15 cellular contexts compared by ENCODE assay signal in the genomic region with DNA sequence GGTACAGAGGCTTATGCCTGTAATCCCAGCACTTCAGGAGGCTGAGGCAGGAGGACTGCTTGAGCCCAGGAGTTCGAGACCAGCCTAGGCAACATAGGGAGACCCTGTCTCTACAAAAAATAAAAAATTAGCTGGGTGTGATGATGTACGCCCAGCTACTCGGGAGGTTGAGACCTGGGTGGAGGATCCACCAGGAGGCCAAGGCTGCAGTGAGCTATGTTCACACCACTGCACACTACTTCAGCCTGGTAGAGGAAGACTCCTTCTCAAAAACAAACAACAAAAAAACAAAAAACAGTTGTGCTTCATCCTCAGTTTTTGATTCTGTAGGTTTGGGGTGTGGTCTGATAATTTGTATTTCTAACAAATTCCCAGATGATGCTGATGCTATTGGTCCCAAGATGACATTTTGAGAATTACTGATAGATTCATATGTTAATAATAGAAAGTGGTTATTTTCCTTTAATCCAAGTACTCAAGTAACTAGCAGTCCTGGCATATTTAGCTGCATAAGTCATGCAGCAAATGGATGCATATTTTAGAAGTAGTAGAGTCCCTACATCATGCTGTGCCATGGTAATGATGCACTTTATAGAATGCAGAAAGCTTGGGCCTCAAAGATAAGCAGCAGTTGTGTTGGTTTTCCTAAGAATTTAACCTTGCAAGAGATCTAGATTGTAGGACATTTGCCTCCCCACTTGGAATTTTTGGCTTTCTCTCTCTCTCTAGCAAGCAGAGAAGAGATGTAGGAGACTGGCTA.
"Had no signal": no experiment of that assay in that cellular context is flagged by ENCODE, and none has a peak within 500 bp of the region (broad histone marks: within the 10 kb centered on the region; RNA-seq: fewer than 3 reads in every experiment).

No MANE protein-coding gene starts in this region.

- H3K9ac ChIP-seq: parathyroid adenoma had no signal

- H3K27ac Mint-ChIP-seq: activated naive CD4-positive, alpha-beta T cell treated with anti-CD3 and anti-CD28 coated beads for 36 hours; activated T-helper 1 cell treated with anti-CD3 and anti-CD28 coated beads, Interleukin-12 subunit alpha, Interleukin-12 subunit beta, Interleukin-2, Interleukin-4 antibody, amounts not matched to agents 30 ng/mL and 10 ng/mL and 1 ng/mL, durations not matched to agents 14 hours and 24 hours and 36 hours; natural killer cell; stimulated activated naive B cell treated with anti-CD40 and anti-IgM and Interleukin-4, amounts not matched to agents 10 μg/mL and 1 μg/mL and 100 μg/mL, for 72 hours had no signal

- H3K4me3 ChIP-seq: tibial artery, uterus had no signal

- H3K4me3 Mint-ChIP-seq: activated naive CD4-positive, alpha-beta T cell treated with anti-CD3 and anti-CD28 coated beads for 36 hours; activated T-helper 1 cell treated with anti-CD3 and anti-CD28 coated beads, Interleukin-12 subunit alpha, Interleukin-12 subunit beta, Interleukin-2, Interleukin-4 antibody, amounts not matched to agents 30 ng/mL and 10 ng/mL and 1 ng/mL, durations not matched to agents 14 hours and 24 hours and 36 hours; natural killer cell; stimulated activated naive B cell treated with anti-CD40 and anti-IgM and Interleukin-4, amounts not matched to agents 10 μg/mL and 1 μg/mL and 100 μg/mL, for 72 hours had no signal

- H3K27me3 Mint-ChIP-seq: stimulated activated naive B cell treated with anti-CD40 and anti-IgM and Interleukin-4, amounts not matched to agents 10 μg/mL and 1 μg/mL and 100 μg/mL, for 72 hours had no signal

- H2AFZ ChIP-seq: parathyroid adenoma had no signal

- H3K9me3 ChIP-seq: neutrophil, tibial artery, uterus had no signal

- H3K27ac ChIP-seq: neutrophil, parathyroid adenoma, tibial artery, uterus had no signal

- H3K27me3 ChIP-seq: neutrophil, tibial artery, uterus had no signal

- H3K36me3 ChIP-seq: neutrophil, tibial artery, uterus had no signal

- H3K79me2 ChIP-seq: parathyroid adenoma had no signal

- DNase-seq: activated CD4-positive, alpha-beta T cell treated with anti-CD3 and anti-CD28 coated beads, Interleukin-2, amount 50 U/mL, for 1 hour; activated CD8-positive, alpha-beta memory T cell treated with anti-CD3 and anti-CD28 coated beads for 24 hours; activated naive CD4-positive, alpha-beta T cell treated with anti-CD3 and anti-CD28 coated beads for 36 hours; caudate nucleus; effector CD8-positive, alpha-beta T cell; natural killer cell; stimulated activated naive B cell treated with anti-CD40 and anti-IgM and Interleukin-4, amounts not matched to agents 10 μg/mL and 1 μg/mL and 100 μg/mL, for 72 hours; tibial artery; uterus had no signal

- H3K4me1 Mint-ChIP-seq: natural killer cell; stimulated activated naive B cell treated with anti-CD40 and anti-IgM and Interleukin-4, amounts not matched to agents 10 μg/mL and 1 μg/mL and 100 μg/mL, for 72 hours had no signal

- ATAC-seq: activated CD4-positive, CD25-positive, alpha-beta regulatory T cell treated with anti-CD3 and anti-CD28 coated beads, Interleukin-2, amount 50 U/mL, for 24 hours; left lobe of liver; natural killer cell; stimulated activated naive B cell treated with anti-CD40 and anti-IgM and Interleukin-4, amounts not matched to agents 10 μg/mL and 1 μg/mL and 100 μg/mL, for 72 hours had no signal

- H3K9me3 Mint-ChIP-seq: activated naive CD4-positive, alpha-beta T cell treated with anti-CD3 and anti-CD28 coated beads for 36 hours; activated T-helper 1 cell treated with anti-CD3 and anti-CD28 coated beads, Interleukin-12 subunit alpha, Interleukin-12 subunit beta, Interleukin-2, Interleukin-4 antibody, amounts not matched to agents 30 ng/mL and 10 ng/mL and 1 ng/mL, durations not matched to agents 14 hours and 24 hours and 36 hours; natural killer cell; stimulated activated naive B cell treated with anti-CD40 and anti-IgM and Interleukin-4, amounts not matched to agents 10 μg/mL and 1 μg/mL and 100 μg/mL, for 72 hours had no signal

- FAIRE-seq: keratinocyte had no signal
